Comparison of ENCODE assay signal across 8 cellular contexts in the genomic region with DNA sequence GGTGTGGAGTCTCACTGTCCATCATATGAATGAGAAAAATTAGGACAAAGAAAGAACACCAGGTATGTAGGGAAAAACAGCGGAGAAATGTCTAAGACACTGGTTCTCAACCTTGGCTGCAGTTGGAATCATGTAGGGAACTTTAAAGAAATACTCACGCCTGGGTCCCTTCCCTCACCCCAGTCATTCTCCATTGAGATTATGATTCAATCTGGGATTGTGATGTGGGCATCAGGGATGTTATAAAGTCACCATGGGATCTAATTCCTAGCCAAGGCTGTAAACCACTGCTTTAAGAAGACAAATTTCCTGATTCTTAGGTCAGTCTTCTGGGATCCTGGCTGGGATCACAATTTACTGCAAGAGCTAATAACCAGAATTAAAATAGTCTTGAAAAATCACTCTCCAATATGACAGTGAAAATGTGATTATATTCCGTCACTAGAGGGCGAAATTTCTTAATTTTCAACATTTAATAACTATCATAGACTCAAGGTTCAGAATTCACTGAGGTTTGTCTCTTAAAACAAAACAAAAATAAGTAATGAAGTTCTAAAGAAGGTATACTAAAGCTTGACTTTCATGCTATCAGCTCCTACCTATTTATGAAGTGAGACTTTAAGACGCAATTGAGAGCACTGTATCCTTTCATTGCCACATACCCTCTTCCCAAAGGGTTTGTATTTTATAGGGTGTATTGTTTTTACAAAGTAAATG.
DNase-seq lines count a peak whose midpoint lies in the region; ATAC-seq and TF ChIP-seq lines count a peak whose summit lies in the region.

No MANE protein-coding gene starts in this region.

- ATAC-seq in activated T-cell treated with anti-CD3 and anti-CD28 coated beads, Interleukin-2, amount 50 U/mL, for 72 hours (replicated peaks in 1 of 2) = no peak
- no peak for ATAC-seq in GM19397 (IDR thresholded peaks at IDR 0.05; ENCODE audit: unreplicated experiment)

- no peaks in the 10 kb centered on the region for H3K9me3 Mint-ChIP-seq in brain
- H3K9me3 Mint-ChIP-seq in activated T-cell treated with anti-CD3 and anti-CD28 coated beads, Interleukin-2, amount 50 U/mL, for 72 hours = no peaks in the 10 kb centered on the region

- DNase-seq in NCI-H2171 treated with DMSO at 0.1 percent for 48 hours (lab: John Stamatoyannopoulos, UW) (peak; percentile 18), NCI-H2171 (lab: John Stamatoyannopoulos, UW) (no peak), NCI-H1092 treated with DMSO at 0.1 percent for 48 hours (lab: John Stamatoyannopoulos, UW) (peak; percentile 51), medulla oblongata (ENCODE audit: extremely low spot score) (peak; percentile 57), activated gamma-delta T cell (lab: John Stamatoyannopoulos, UW) (no peak)
- DNase-seq in activated T-cell treated with anti-CD3 and anti-CD28 coated beads, Interleukin-2, amount 50 U/mL, for 72 hours = no peak

- H3K36me3 Mint-ChIP-seq in brain = peaks cover 6% of the 10 kb centered on the region
- H3K36me3 Mint-ChIP-seq in activated T-cell treated with anti-CD3 and anti-CD28 coated beads, Interleukin-2, amount 50 U/mL, for 72 hours (ENCODE audit: insufficient read depth in 2 of 2) = no peaks in the 10 kb centered on the region

- no peak overlapping the region for H3K27ac Mint-ChIP-seq in brain
- H3K27ac Mint-ChIP-seq in activated T-cell treated with anti-CD3 and anti-CD28 coated beads, Interleukin-2, amount 50 U/mL, for 72 hours = no peak overlapping the region

- no peaks in the 10 kb centered on the region for H3K4me1 Mint-ChIP-seq in brain
- H3K4me1 Mint-ChIP-seq in activated T-cell treated with anti-CD3 and anti-CD28 coated beads, Interleukin-2, amount 50 U/mL, for 72 hours (ENCODE audit: low read depth) = no peaks in the 10 kb centered on the region

- H3K4me3 Mint-ChIP-seq in brain = no peak overlapping the region
- no peak overlapping the region for H3K4me3 Mint-ChIP-seq in activated T-cell treated with anti-CD3 and anti-CD28 coated beads, Interleukin-2, amount 50 U/mL, for 72 hours

- H3K27me3 Mint-ChIP-seq in brain = no peaks in the 10 kb centered on the region
- peaks cover 3% of the 10 kb centered on the region for H3K27me3 Mint-ChIP-seq in activated T-cell treated with anti-CD3 and anti-CD28 coated beads, Interleukin-2, amount 50 U/mL, for 72 hours (ENCODE audit: low read depth)

- TF ChIP-seq CTCF in brain (conservative IDR thresholded peaks at IDR 0.05) = peak; percentile 63 to 64

Comparison
In these comparisons a context has a peak if more than half of its experiments do, and no peak if none do; other contexts are left out.
1. DNase-seq: peak in NCI-H2171 treated with DMSO at 0.1 percent for 48 hours (single experiment), NCI-H1092 treated with DMSO at 0.1 percent for 48 hours (single experiment) and medulla oblongata (single experiment); none in NCI-H2171 (single experiment), activated T-cell treated with anti-CD3 and anti-CD28 coated beads, Interleukin-2, amount 50 U/mL, for 72 hours (0 of 2) and activated gamma-delta T cell (single experiment).